Comparison of ENCODE assay signal across 1 cellular context in genomic region chr19:38395381-38396127, GRCh38.
TF ChIP-seq lines count a peak whose summit lies in the region.

No MANE protein-coding gene starts in this region.

TF ChIP-seq in SK-N-SH, 30 proteins besides CTCF, POLR2A, EP300 and RAD21:
- TF ChIP-seq TCF12 (IDR thresholded peaks at IDR 0.05) (no peak), SIN3A (IDR thresholded peaks at IDR 0.05; ENCODE audit: borderline replicate concordance, low read depth, low read length) (no peak), MXI1 (IDR thresholded peaks at IDR 0.05; ENCODE audit: low read depth, low read length) (no peak), SMC3 (IDR thresholded peaks at IDR 0.05; ENCODE audit: low read depth, low read length) (no peak), USF1 (IDR thresholded peaks at IDR 0.05; ENCODE audit: borderline replicate concordance, low read depth) (no peak), GATA2 (CRISPR knock-in tag; IDR thresholded peaks at IDR 0.05) (no peak), RXRA (IDR thresholded peaks at IDR 0.05; ENCODE audit: borderline replicate concordance, low read depth) (no peak), JUND (IDR thresholded peaks at IDR 0.05) (no peak), FOXM1 (IDR thresholded peaks at IDR 0.05; ENCODE audit: low read depth) (no peak), EZH2phosphoT487 (IDR thresholded peaks at IDR 0.05; ENCODE audit: borderline replicate concordance, low read depth) (no peak), POLR2AphosphoS5 (IDR thresholded peaks at IDR 0.05; ENCODE audit: low read depth, low read length) (no peak), NRF1 (IDR thresholded peaks at IDR 0.05; ENCODE audit: low read depth, low read length) (no peak), ZBTB33 (IDR thresholded peaks at IDR 0.05; ENCODE audit: borderline replicate concordance, low read depth) (no peak), USF2 (IDR thresholded peaks at IDR 0.05; ENCODE audit: borderline replicate concordance, low read depth, low read length) (no peak), TAF1 (IDR thresholded peaks at IDR 0.05; ENCODE audit: borderline replicate concordance, low read depth, low read length) (no peak), NFIC (IDR thresholded peaks at IDR 0.05; ENCODE audit: borderline replicate concordance) (no peak), IRF3 (IDR thresholded peaks at IDR 0.05; ENCODE audit: low read depth, low read length) (no peak), TEAD4 (IDR thresholded peaks at IDR 0.05; ENCODE audit: borderline replicate concordance, insufficient read depth) (no peak)
